Comparison of ENCODE assay signal across 18 cellular contexts in genomic region chr4:73690051-73690744, GRCh38. TPM values are rescaled to one million over a fixed set of nuclear protein-coding genes. Genes with fewer than 3 reads are reported as not detected.
DNase-seq lines count a peak whose midpoint lies in the region; ATAC-seq and TF ChIP-seq lines count a peak whose summit lies in the region.
"Had no signal": no experiment of that assay in that cellular context is flagged by ENCODE, and none has a peak within 500 bp of the region (broad histone marks: within the 10 kb centered on the region; RNA-seq: fewer than 3 reads in every experiment).

No MANE protein-coding gene starts in this region.

- no peak overlapping the region for H3K4me3 Mint-ChIP-seq in stimulated activated memory B cell treated with anti-CD40 and anti-IgM and Interleukin-4, amounts not matched to agents 10 μg/mL and 1 μg/mL and 100 μg/mL, for 72 hours
- H3K4me3 Mint-ChIP-seq: naive thymus-derived CD4-positive, alpha-beta T cell had no signal

- H3K4me2 ChIP-seq in smooth muscle cell = no peak overlapping the region

- H3K27ac ChIP-seq in Panc1 (ENCODE audit: low read length) = peak overlapping the region; percentile 18; the same call in 1 of the 2 replicates
- no peak overlapping the region for H3K27ac ChIP-seq in smooth muscle cell (ENCODE audit: low read depth)
- H3K27ac ChIP-seq: thyroid gland had no signal

- no peaks in the 10 kb centered on the region for H3K36me3 Mint-ChIP-seq in stimulated activated memory B cell treated with anti-CD40 and anti-IgM and Interleukin-4, amounts not matched to agents 10 μg/mL and 1 μg/mL and 100 μg/mL, for 72 hours
- H3K36me3 Mint-ChIP-seq: naive thymus-derived CD4-positive, alpha-beta T cell had no signal

- CTCF ChIA-PET in Panc1 (lab: Charles Lee) (no interaction called here), HEK293T (lab: Yijun Ruan, JAX) (no interaction called here)

- H3K9ac ChIP-seq in smooth muscle cell (ENCODE audit: low read depth) = no peak overlapping the region

- no peaks in the 10 kb centered on the region for H3K36me3 ChIP-seq in Panc1 (ENCODE audit: control insufficient read depth, insufficient read depth, low read length)
- H3K36me3 ChIP-seq in smooth muscle cell (ENCODE audit: low read depth) = no peaks in the 10 kb centered on the region
- H3K36me3 ChIP-seq: spleen, thyroid gland had no signal

- no peaks in the 10 kb centered on the region for H3K27me3 ChIP-seq in Panc1 (ENCODE audit: control insufficient read depth, insufficient read depth, low read length)
- no peaks in the 10 kb centered on the region for H3K27me3 ChIP-seq in smooth muscle cell (ENCODE audit: low read depth)
- H3K27me3 ChIP-seq: spleen, thyroid gland had no signal

- H3K9me3 ChIP-seq in Panc1 (ENCODE audit: control insufficient read depth, insufficient read depth, low read depth, low read length) (no peaks in the 10 kb centered on the region), smooth muscle cell (replicated peaks; ENCODE audit: low read depth) (no peaks in the 10 kb centered on the region)
- H3K9me3 ChIP-seq: thyroid gland had no signal

- H3K27ac Mint-ChIP-seq in stimulated activated memory B cell treated with anti-CD40 and anti-IgM and Interleukin-4, amounts not matched to agents 10 μg/mL and 1 μg/mL and 100 μg/mL, for 72 hours = no peak overlapping the region
- H3K27ac Mint-ChIP-seq: naive thymus-derived CD4-positive, alpha-beta T cell had no signal

- H2AFZ ChIP-seq in smooth muscle cell (ENCODE audit: low read depth) = no peak overlapping the region

- H3K4me3 ChIP-seq in Panc1 (ENCODE audit: low read depth in 2 of 2, low read length in 2 of 2) = no peak overlapping the region
- H3K4me3 ChIP-seq in smooth muscle cell = no peak overlapping the region
- H3K4me3 ChIP-seq: lung, spleen, thyroid gland had no signal

- intact Hi-C loops in Panc1 (cut with micrococcal nuclease; ENCODE audit: unreplicated experiment) = no loop called here

- peaks cover 4% of the 10 kb centered on the region for H3K9me3 Mint-ChIP-seq in stimulated activated memory B cell treated with anti-CD40 and anti-IgM and Interleukin-4, amounts not matched to agents 10 μg/mL and 1 μg/mL and 100 μg/mL, for 72 hours

- POLR2A ChIA-PET in Panc1 (lab: Charles Lee) (no interaction called here), HEK293T (lab: Yijun Ruan, JAX) (no interaction called here)

- BruUV-seq in Panc1 (replicated peaks; lab: Mats Ljungman, UMichigan) = no TSS peak

- TF ChIP-seq CTCF in Panc1 (IDR thresholded peaks at IDR 0.05) (no peak), smooth muscle cell (IDR thresholded peaks at IDR 0.05; ENCODE audit: borderline replicate concordance, insufficient read depth, poor library complexity, severe bottlenecking) (no peak)

- H3K79me2 ChIP-seq in smooth muscle cell (ENCODE audit: low read depth) = no peaks in the 10 kb centered on the region

- DNase-seq in GM03348 (ENCODE audit: low spot score) (peak; percentile 18), Panc1 (ENCODE audit: low read depth, low spot score) (no peak), fibroblast of gingiva (ENCODE audit: low read depth) (peak; percentile 50), smooth muscle cell (lab: John Stamatoyannopoulos, UW; ENCODE audit: unreplicated experiment) (no peak), HEK293T (ENCODE audit: extremely low spot score) (no peak)
- DNase-seq: activated CD4-positive, alpha-beta T cell treated with anti-CD3 and anti-CD28 coated beads for 48 hours; activated gamma-delta T cell treated with Interleukin-2 at 50 U/mL for 16 hours; anterior cingulate cortex; C1 segment of cervical spinal cord; naive thymus-derived CD4-positive, alpha-beta T cell; NCI-H1694 treated with DMSO at 0.1 percent for 48 hours; NCI-H510A; spleen; thyroid gland had no signal

- H4K20me1 ChIP-seq in smooth muscle cell (ENCODE audit: low read depth) = no peaks in the 10 kb centered on the region

- ATAC-seq in Panc1 = peak; percentile 57; the same call in 1 of the 2 replicates
- peak; percentile 20 for ATAC-seq in stimulated activated memory B cell treated with anti-CD40 and anti-IgM and Interleukin-4, amounts not matched to agents 10 μg/mL and 1 μg/mL and 100 μg/mL, for 72 hours
- ATAC-seq in HG02571 (IDR thresholded peaks at IDR 0.05; ENCODE audit: unreplicated experiment) = no peak
- ATAC-seq: HCT116; naive thymus-derived CD4-positive, alpha-beta T cell had no signal

- in situ Hi-C loops in Panc1 (cut with HindIII; ENCODE audit: low pct_unique_long_range_greater_than_20kb, low sequenced_read_pairs) = no loop called here

- peaks cover 13% of the 10 kb centered on the region for H3K27me3 Mint-ChIP-seq in stimulated activated memory B cell treated with anti-CD40 and anti-IgM and Interleukin-4, amounts not matched to agents 10 μg/mL and 1 μg/mL and 100 μg/mL, for 72 hours

- H3K4me1 ChIP-seq in Panc1 (ENCODE audit: control insufficient read depth, insufficient read depth, low read length) (peaks cover 10% of the 10 kb centered on the region), smooth muscle cell (ENCODE audit: low read depth) (no peaks in the 10 kb centered on the region)
- H3K4me1 ChIP-seq: spleen, thyroid gland had no signal

- H3K4me1 Mint-ChIP-seq in stimulated activated memory B cell treated with anti-CD40 and anti-IgM and Interleukin-4, amounts not matched to agents 10 μg/mL and 1 μg/mL and 100 μg/mL, for 72 hours = no peaks in the 10 kb centered on the region
- H3K4me1 Mint-ChIP-seq: naive thymus-derived CD4-positive, alpha-beta T cell had no signal

- no peaks in the 10 kb centered on the region for H3F3A ChIP-seq in smooth muscle cell (ENCODE audit: low read depth)

TF ChIP-seq in HEK293T, 16 proteins besides CTCF, POLR2A, EP300 and RAD21:
- TF ChIP-seq BHLHE40 (IDR thresholded peaks at IDR 0.05; ENCODE audit: borderline replicate concordance) (no peak), ARNT (IDR thresholded peaks at IDR 0.05) (no peak), FOXK2 (IDR thresholded peaks at IDR 0.05) (no peak), FOXA1 (IDR thresholded peaks at IDR 0.05) (no peak), SUZ12 (IDR thresholded peaks at IDR 0.05) (no peak), LEF1 (IDR thresholded peaks at IDR 0.05; ENCODE audit: borderline replicate concordance) (no peak), HDGF (IDR thresholded peaks at IDR 0.05; ENCODE audit: borderline replicate concordance) (no peak), ELF4 (IDR thresholded peaks at IDR 0.05) (no peak), L3MBTL2 (conservative IDR thresholded peaks at IDR 0.05) (no peak), PKNOX1 (IDR thresholded peaks at IDR 0.05) (no peak), CTBP1 (IDR thresholded peaks at IDR 0.05; ENCODE audit: borderline replicate concordance) (no peak), NFRKB (IDR thresholded peaks at IDR 0.05) (no peak), SP1 (IDR thresholded peaks at IDR 0.05) (no peak), TARDBP (IDR thresholded peaks at IDR 0.05) (no peak), ZNF384 (IDR thresholded peaks at IDR 0.05) (no peak)

RNA-seq across cellular contexts. Expression of gene CXCL8, which starts 50.2 kb away (rescaled TPM):
- total RNA-seq in Panc1 (2021; ENCODE audit: unreplicated experiment) = 0.82 TPM
- 1.4 TPM for polyA plus RNA-seq in Panc1 (2012; ENCODE audit: insufficient read length)
- total RNA-seq in smooth muscle cell = 28.7 and 37.9 TPM in 2 replicates
- 8.7 and 10.2 TPM in 2 replicates for polyA plus RNA-seq in smooth muscle cell

Comparison
In these comparisons a context has a peak if more than half of its experiments do, and no peak if none do; other contexts are left out.
1. DNase-seq: peak in GM03348 (single experiment) and fibroblast of gingiva (single experiment); none in Panc1 (single experiment), smooth muscle cell (single experiment) and HEK293T (single experiment).
2. RNA of gene CXCL8, which starts 50.2 kb away (total RNA-seq): 28.7 to 37.9 TPM in smooth muscle cell; 0.82 TPM in Panc1 (single experiment); every median in the first group is over 10 times any median in the second.